In genomic region chr12:48907243-48907642, GRCh38 we compare ENCODE assay signal across 26 cellular contexts.
"Had no signal": no experiment of that assay in that cellular context is flagged by ENCODE, and none has a peak within 500 bp of the region (broad histone marks: within the 10 kb centered on the region; RNA-seq: fewer than 3 reads in every experiment).

No MANE protein-coding gene starts in this region.

- H3K27me3 ChIP-seq: colonic mucosa, right lobe of liver, suprapubic skin, vagina had no signal

- H3K4me1 ChIP-seq: colonic mucosa had no signal

- H3K9me3 ChIP-seq: colonic mucosa, gastrocnemius medialis, mucosa of descending colon, neutrophil, right lobe of liver, suprapubic skin, transverse colon, vagina had no signal

- ATAC-seq: esophagus mucosa; gastrocnemius medialis; mucosa of descending colon; natural killer cell treated with Interleukin-12 subunit alpha and Interleukin-12 subunit beta and Interleukin-15 and Interleukin-18, amount 100 ng/mL, for 72 hours; stimulated activated naive CD8-positive, alpha-beta T cell treated with anti-CD3 and anti-CD28 coated beads, Interleukin-15, amount 100 ng/mL, for 72 hours had no signal

- H3K4me2 ChIP-seq: smooth muscle cell had no signal

- H3K4me3 ChIP-seq: colonic mucosa, gastrocnemius medialis, lung, mucosa of descending colon, right lobe of liver, smooth muscle cell, suprapubic skin, transverse colon, vagina had no signal

- FAIRE-seq: islet of Langerhans had no signal

- H3K27ac ChIP-seq: colonic mucosa, epithelial cell of prostate, gastrocnemius medialis, neutrophil, right lobe of liver, suprapubic skin, transverse colon, vagina had no signal

- H3K36me3 ChIP-seq: colonic mucosa, gastrocnemius medialis, neutrophil, right lobe of liver, suprapubic skin, transverse colon, vagina had no signal

- DNase-seq: colonic mucosa; effector CD8-positive, alpha-beta T cell; endodermal cell; foreskin fibroblast; gastrocnemius medialis; head of caudate nucleus; mucosa of descending colon; naive B cell; posterior cingulate gyrus; right lobe of liver; stimulated activated CD4-positive, alpha-beta T cell treated with anti-CD3 and anti-CD28 coated beads, Interleukin-12 subunit alpha, Interleukin-12 subunit beta, amount 100 ng/mL, for 4 hours; stimulated activated CD4-positive, alpha-beta T cell treated with anti-CD3 and anti-CD28 coated beads, Interleukin-1b, Interleukin-23, amount 100 ng/mL, for 48 hours; stimulated activated CD4-positive, alpha-beta T cell treated with anti-CD3 and anti-CD28 coated beads, Interleukin-4, amount 100 ng/mL, for 1 hour; stimulated activated CD8-positive, alpha-beta memory T cell treated with anti-CD3 and anti-CD28 coated beads, Interleukin-4, amount 100 ng/mL, for 48 hours; stimulated activated naive CD4-positive, alpha-beta T cell; stimulated activated naive CD8-positive, alpha-beta T cell treated with anti-CD3 and anti-CD28 coated beads, Interleukin-15, amount 100 ng/mL, for 72 hours; transverse colon had no signal
